24 cellular contexts compared by ENCODE assay signal in genomic region chr17:77973953-77974352, GRCh38. TPM values are rescaled to one million over a fixed set of nuclear protein-coding genes. Genes with fewer than 3 reads are reported as not detected.
DNase-seq lines count a peak whose midpoint lies in the region; ATAC-seq, FAIRE-seq and TF ChIP-seq lines count a peak whose summit lies in the region.
"Had no signal": no experiment of that assay in that cellular context is flagged by ENCODE, and none has a peak within 500 bp of the region (broad histone marks: within the 10 kb centered on the region; RNA-seq: fewer than 3 reads in every experiment).

No MANE protein-coding gene starts in this region.

- H3K9ac ChIP-seq in HepG2 (ENCODE audit: insufficient read depth, low read depth, low read length) = no peak overlapping the region
- H3K9ac ChIP-seq: BLaER1, GM23248 had no signal

- FAIRE-seq in HepG2 (lab: Jason Lieb, UNC) = no peak
- FAIRE-seq: D721Med, GM12878, GM19239, H54 had no signal

- no peak overlapping the region for H3K4me2 ChIP-seq in HepG2 (ENCODE audit: low read depth, low read length)
- H3K4me2 ChIP-seq: BLaER1 had no signal

- POLR2A ChIA-PET in HepG2 (lab: Yijun Ruan, JAX) = interaction anchor here (1.6 kb wide), 1 partner anchor 16 kb away, joined by 7 read pairs; the partner anchor contains the start of gene TNRC6C
- POLR2A ChIA-PET in CD4-positive, alpha-beta T cell (lab: Charles Lee) = interaction anchor here (1.1 to 5.6 kb wide), 2 partner anchors 14 to 16 kb away, joined by 5 to 41 read pairs; partner anchors contain the start of gene TNRC6C
- POLR2A ChIA-PET in WTC11 (lab: Charles Lee) = interaction anchor here (0.9 kb wide), 1 partner anchor 16 kb away, joined by 3 read pairs; no protein-coding TSS in a partner anchor
- POLR2A ChIA-PET in naive thymus-derived CD4-positive, alpha-beta T cell (lab: Charles Lee) = interaction anchor here (7.7 kb wide), 1 partner anchor 16 kb away, joined by 55 read pairs; the partner anchor contains the start of gene TNRC6C
- POLR2A ChIA-PET in activated CD8-positive, alpha-beta T cell treated with anti-CD3 and anti-CD28 coated beads for 36 hours (lab: Charles Lee) = no interaction called here

- H3K27ac ChIP-seq in HepG2 (ENCODE audit: extremely low read length, insufficient read depth, low read length) = no peak overlapping the region
- no peak overlapping the region for H3K27ac ChIP-seq in right lobe of liver
- no peak overlapping the region for H3K27ac ChIP-seq in CD4-positive, alpha-beta T cell (ENCODE audit: low read depth, low read length)
- H3K27ac ChIP-seq in naive thymus-derived CD4-positive, alpha-beta T cell (ENCODE audit: low read depth, low read length) = no peak overlapping the region
- H3K27ac ChIP-seq: BLaER1, C4-2B, GM23248 had no signal

- no peak for TF ChIP-seq EP300 in HepG2 (IDR thresholded peaks at IDR 0.05; ENCODE audit: low read depth in 2 of 2, low read length in 2 of 2)
- no peak for TF ChIP-seq EP300 in HepG2 (CRISPR knock-in tag; IDR thresholded peaks at IDR 0.05; ENCODE audit: borderline replicate concordance)

- H3K27me3 ChIP-seq in HepG2 (ENCODE audit: control insufficient read depth in 1 of 2, insufficient read depth in 2 of 2, low read length in 2 of 2) (no peaks in the 10 kb centered on the region), right lobe of liver (no peaks in the 10 kb centered on the region)
- no peaks in the 10 kb centered on the region for H3K27me3 ChIP-seq in CD4-positive, alpha-beta T cell (ENCODE audit: control insufficient read depth, insufficient read depth, low read length)
- no peaks in the 10 kb centered on the region for H3K27me3 ChIP-seq in naive thymus-derived CD4-positive, alpha-beta T cell (ENCODE audit: control insufficient read depth in 2 of 2, insufficient read depth in 2 of 2, low read length in 2 of 2)
- H3K27me3 ChIP-seq: BLaER1 had no signal

- in situ Hi-C loops in HepG2 (cut with HindIII; ENCODE audit: extremely low pct_ligation_motif_present, low pct_unique_long_range_greater_than_20kb) = no loop called here

- H3K4me1 ChIP-seq in HepG2 (ENCODE audit: insufficient read depth, low read length) = no peaks in the 10 kb centered on the region
- H3K4me1 ChIP-seq in right lobe of liver = no peaks in the 10 kb centered on the region
- peaks cover 15 to 22% of the 10 kb centered on the region in 2 donors for H3K4me1 ChIP-seq in naive thymus-derived CD4-positive, alpha-beta T cell (ENCODE audit: control insufficient read depth in 2 of 2, insufficient read depth in 2 of 2, low read length in 2 of 2)
- H3K4me1 ChIP-seq: BLaER1 had no signal

- no peak overlapping the region for H2AFZ ChIP-seq in HepG2 (ENCODE audit: low read length)
- H2AFZ ChIP-seq: GM23248 had no signal

- no peaks in the 10 kb centered on the region for H3K9me3 Mint-ChIP-seq in CD4-positive, alpha-beta T cell
- no peaks in the 10 kb centered on the region for H3K9me3 Mint-ChIP-seq in WTC11
- H3K9me3 Mint-ChIP-seq in naive thymus-derived CD4-positive, alpha-beta T cell = no peaks in the 10 kb centered on the region
- no peaks in the 10 kb centered on the region for H3K9me3 Mint-ChIP-seq in activated CD8-positive, alpha-beta T cell treated with anti-CD3 and anti-CD28 coated beads for 36 hours
- H3K9me3 Mint-ChIP-seq: CD8-positive, alpha-beta memory T cell; HFFc6 had no signal

- no peak for TF ChIP-seq RAD21 in HepG2 (CRISPR knock-in tag; IDR thresholded peaks at IDR 0.05)

- peak overlapping the region; percentile 28 for H3K27ac Mint-ChIP-seq in CD4-positive, alpha-beta T cell
- H3K27ac Mint-ChIP-seq in WTC11 = peak overlapping the region; percentile 50
- peak overlapping the region in 3 of 9 donors; percentile 18 to 82 (median 53) for H3K27ac Mint-ChIP-seq in naive thymus-derived CD4-positive, alpha-beta T cell
- no peak overlapping the region for H3K27ac Mint-ChIP-seq in activated CD8-positive, alpha-beta T cell treated with anti-CD3 and anti-CD28 coated beads for 36 hours
- H3K27ac Mint-ChIP-seq: B cell, HFFc6 had no signal

- no peak for TF ChIP-seq POLR2A in HepG2 (IDR thresholded peaks at IDR 0.05; ENCODE audit: insufficient read depth in 1 of 2, low read depth in 2 of 2, low read length in 2 of 2)
- no peak for TF ChIP-seq POLR2A in right lobe of liver (IDR thresholded peaks at IDR 0.05)

- H3K36me3 ChIP-seq in HepG2 (replicated peaks in 1 of 2; ENCODE audit: control insufficient read depth in 1 of 2, insufficient read depth in 2 of 2, low read length in 2 of 2) (no peaks in the 10 kb centered on the region), right lobe of liver (no peaks in the 10 kb centered on the region)
- H3K36me3 ChIP-seq in naive thymus-derived CD4-positive, alpha-beta T cell (ENCODE audit: control insufficient read depth in 2 of 3, insufficient read depth in 3 of 3, low read length in 3 of 3) = no peaks in the 10 kb centered on the region
- H3K36me3 ChIP-seq: BLaER1, HAP-1 had no signal

- H3K36me3 Mint-ChIP-seq in CD4-positive, alpha-beta T cell (ENCODE audit: low read depth) = peaks cover 20% of the 10 kb centered on the region
- no peaks in the 10 kb centered on the region for H3K36me3 Mint-ChIP-seq in WTC11
- peaks cover 0 to 26% (median 7%) of the 10 kb centered on the region in 5 donors for H3K36me3 Mint-ChIP-seq in naive thymus-derived CD4-positive, alpha-beta T cell
- H3K36me3 Mint-ChIP-seq in activated CD8-positive, alpha-beta T cell treated with anti-CD3 and anti-CD28 coated beads for 36 hours (ENCODE audit: low read depth) = peaks cover 3% of the 10 kb centered on the region

- H3K9me3 ChIP-seq in HepG2 (ENCODE audit: low read length) = no peaks in the 10 kb centered on the region
- H3K9me3 ChIP-seq in right lobe of liver = no peaks in the 10 kb centered on the region
- no peaks in the 10 kb centered on the region for H3K9me3 ChIP-seq in CD4-positive, alpha-beta T cell (ENCODE audit: control insufficient read depth, low read length)
- H3K9me3 ChIP-seq in naive thymus-derived CD4-positive, alpha-beta T cell (ENCODE audit: control insufficient read depth in 2 of 3, low read length in 3 of 3) = no peaks in the 10 kb centered on the region
- H3K9me3 ChIP-seq: BLaER1, HAP-1 had no signal

- intact Hi-C loops in HepG2 (cut with micrococcal nuclease; ENCODE audit: unreplicated experiment) (no loop called here), right lobe of liver (cut with DNase I) (no loop called here)
- intact Hi-C loops in CD4-positive, alpha-beta T cell (cut with DNase I, micrococcal nuclease) = no loop called here
- intact Hi-C loops in naive thymus-derived CD4-positive, alpha-beta T cell (cut with micrococcal nuclease) = no loop called here
- intact Hi-C loops in activated CD8-positive, alpha-beta T cell treated with anti-CD3 and anti-CD28 coated beads for 36 hours (cut with micrococcal nuclease) = no loop called here

- TF ChIP-seq CTCF in HepG2 (CRISPR knock-in tag; IDR thresholded peaks at IDR 0.05) = no peak
- TF ChIP-seq CTCF in right lobe of liver (IDR thresholded peaks at IDR 0.05) = no peak
- no peak for TF ChIP-seq CTCF in CD4-positive, alpha-beta T cell (IDR thresholded peaks at IDR 0.05)
- TF ChIP-seq CTCF in WTC11 (IDR thresholded peaks at IDR 0.05) = no peak
- no peak for TF ChIP-seq CTCF in activated CD8-positive, alpha-beta T cell treated with anti-CD3 and anti-CD28 coated beads for 36 hours (IDR thresholded peaks at IDR 0.05)

- WGBS in HepG2 (ENCODE audit: low lambda C conversion rate) = 96% methylated on average over 2 of the region's 2 CpGs
- WGBS in right lobe of liver (ENCODE audit: insufficient coverage, low coverage, low lambda C conversion rate, missing lambda C conversion rate) = 96% methylated on average over 2 of the region's 2 CpGs

- no peaks in the 10 kb centered on the region for H3K27me3 Mint-ChIP-seq in CD4-positive, alpha-beta T cell
- no peaks in the 10 kb centered on the region for H3K27me3 Mint-ChIP-seq in WTC11 (ENCODE audit: low read depth)
- no peaks in the 10 kb centered on the region for H3K27me3 Mint-ChIP-seq in naive thymus-derived CD4-positive, alpha-beta T cell
- no peaks in the 10 kb centered on the region for H3K27me3 Mint-ChIP-seq in activated CD8-positive, alpha-beta T cell treated with anti-CD3 and anti-CD28 coated beads for 36 hours
- H3K27me3 Mint-ChIP-seq: B cell; CD4-positive, CD25-positive, alpha-beta regulatory T cell; CD8-positive, alpha-beta memory T cell had no signal

- H3K4me1 Mint-ChIP-seq in CD4-positive, alpha-beta T cell (ENCODE audit: low read depth) = peaks cover 89% of the 10 kb centered on the region
- H3K4me1 Mint-ChIP-seq in WTC11 = peaks cover 50% of the 10 kb centered on the region
- H3K4me1 Mint-ChIP-seq in naive thymus-derived CD4-positive, alpha-beta T cell = peaks cover 11 to 94% (median 89%) of the 10 kb centered on the region in 7 donors
- H3K4me1 Mint-ChIP-seq in activated CD8-positive, alpha-beta T cell treated with anti-CD3 and anti-CD28 coated beads for 36 hours (ENCODE audit: low read depth) = peaks cover 60% of the 10 kb centered on the region

- peaks cover 16% of the 10 kb centered on the region for H3K79me2 ChIP-seq in HepG2 (ENCODE audit: insufficient read depth, low read length)

- DNase-seq in HepG2 (ENCODE audit: low spot score) (no peak), right lobe of liver (no peak), WTC11 (ENCODE audit: low spot score) (no peak), NCI-H446 treated with DMSO at 0.1 percent for 48 hours (lab: John Stamatoyannopoulos, UW) (no peak), T-helper 1 cell (no peak)
- DNase-seq in CD4-positive, alpha-beta T cell = no peak
- no peak for DNase-seq in naive thymus-derived CD4-positive, alpha-beta T cell
- no peak for DNase-seq in activated CD8-positive, alpha-beta T cell treated with anti-CD3 and anti-CD28 coated beads for 36 hours
- DNase-seq: CD4-positive, CD25-positive, alpha-beta regulatory T cell; CD8-positive, alpha-beta memory T cell; DMS 273 treated with DMSO at 0.1 percent for 48 hours; DMS79; EL; GDM1; GM23248; HFFc6 had no signal

- H3K4me3 Mint-ChIP-seq in CD4-positive, alpha-beta T cell = peak overlapping the region; percentile 6
- no peak overlapping the region for H3K4me3 Mint-ChIP-seq in WTC11
- peak overlapping the region in 6 of 10 donors; percentile 7 to 60 (median 48) for H3K4me3 Mint-ChIP-seq in naive thymus-derived CD4-positive, alpha-beta T cell
- H3K4me3 Mint-ChIP-seq in activated CD8-positive, alpha-beta T cell treated with anti-CD3 and anti-CD28 coated beads for 36 hours = no peak overlapping the region
- H3K4me3 Mint-ChIP-seq: B cell, HFFc6 had no signal

- BruUV-seq in HepG2 (replicated peaks; lab: Mats Ljungman, UMichigan) = no TSS peak

- no peaks in the 10 kb centered on the region; the same call in 1 of the 2 replicates for H4K20me1 ChIP-seq in HepG2 (ENCODE audit: insufficient read depth, low read length)

- CTCF ChIA-PET in HepG2 (lab: Yijun Ruan, JAX; ENCODE audit: low intra/inter-chr PET ratio, low total read pairs) = no interaction called here
- CTCF ChIA-PET in CD4-positive, alpha-beta T cell (lab: Charles Lee) = no interaction called here
- CTCF ChIA-PET in WTC11 (lab: Charles Lee) = no interaction called here
- CTCF ChIA-PET in naive thymus-derived CD4-positive, alpha-beta T cell (lab: Charles Lee) = no interaction called here
- CTCF ChIA-PET in activated CD8-positive, alpha-beta T cell treated with anti-CD3 and anti-CD28 coated beads for 36 hours (lab: Charles Lee) = interaction anchor here (1.0 to 5.0 kb wide), 5 partner anchors 11 to 45 kb away, joined by 3 to 22 read pairs (median 4); partner anchors contain the start of gene TNRC6C

- no peak overlapping the region for H3K4me3 ChIP-seq in HepG2 (replicated peaks in 1 of 3; ENCODE audit: insufficient read depth in 1 of 3, low read depth in 2 of 3, low read length in 3 of 3)
- H3K4me3 ChIP-seq in right lobe of liver = no peak overlapping the region
- no peak overlapping the region for H3K4me3 ChIP-seq in naive thymus-derived CD4-positive, alpha-beta T cell (ENCODE audit: low read length)
- H3K4me3 ChIP-seq: BLaER1, GM12878, GM23248, HAP-1 had no signal

- no peak for ATAC-seq in HepG2
- ATAC-seq in right lobe of liver = no peak
- ATAC-seq in CD4-positive, alpha-beta T cell (ENCODE audit: poor library complexity) = no peak
- no peak for ATAC-seq in WTC11
- ATAC-seq in naive thymus-derived CD4-positive, alpha-beta T cell = no peak
- no peak for ATAC-seq in activated CD8-positive, alpha-beta T cell treated with anti-CD3 and anti-CD28 coated beads for 36 hours
- ATAC-seq: GM12878 had no signal

RNA-seq across cellular contexts. Expression of gene TNRC6C, which starts 15.4 kb away (rescaled TPM):
- 4.7 and 4.9 TPM in 2 replicates for total RNA-seq in HepG2 (2016; rRNA removed; fragmentation: Illumina TruSeq; extraction: Trizol)
- total RNA-seq in HepG2 (2016; cell fraction: cytosol; rRNA removed; fragmentation: Illumina TruSeq; extraction: Trizol; ENCODE audit: low read depth) = 11.1 and 13.2 TPM in 2 replicates
- total RNA-seq in HepG2 (2016; cell fraction: insoluble cytoplasmic fraction; rRNA removed; fragmentation: Illumina TruSeq; extraction: Trizol) = 3.2 TPM in 2 replicates
- 2.2 and 2.9 TPM in 2 replicates for total RNA-seq in HepG2 (2016; cell fraction: membrane; rRNA removed; fragmentation: Illumina TruSeq; extraction: Trizol)
- total RNA-seq in HepG2 (2016; cell fraction: nucleus; rRNA removed; fragmentation: Illumina TruSeq; extraction: Trizol) = 7.0 and 9.7 TPM in 2 replicates
- polyA plus RNA-seq in HepG2 (2011; rRNA removed) = 0.61 and 0.66 TPM in 2 replicates
- polyA plus RNA-seq in HepG2 (2011; cell fraction: cytosol; rRNA removed) = 0.35 and 0.46 TPM in 2 replicates
- polyA plus RNA-seq in HepG2 (2011; cell fraction: nucleus; rRNA removed) = 3.4 and 4.2 TPM in 2 replicates
- 3.6 and 4.0 TPM in 2 replicates for polyA plus RNA-seq in HepG2 (2012)
- polyA plus RNA-seq in HepG2 (2016; cell fraction: cytosol; fragmentation: Illumina TruSeq; extraction: Trizol; ENCODE audit: low read depth) = 0.14 and 0.17 TPM in 2 replicates
- polyA plus RNA-seq in HepG2 (2016; cell fraction: insoluble cytoplasmic fraction; fragmentation: Illumina TruSeq; extraction: Trizol; ENCODE audit: low read depth) = 2.5 and 3.2 TPM in 2 replicates
- polyA plus RNA-seq in HepG2 (2016; cell fraction: membrane; fragmentation: Illumina TruSeq; extraction: Trizol; ENCODE audit: low read depth) = 0.18 and 0.30 TPM in 2 replicates
- polyA plus RNA-seq in HepG2 (2016; cell fraction: nucleus; fragmentation: Illumina TruSeq; extraction: Trizol; ENCODE audit: insufficient read depth, low read depth) = 10.3 and 10.4 TPM in 2 replicates
- polyA minus RNA-seq in HepG2 (2011; rRNA and poly(A)+ RNA removed; ENCODE audit: low replicate concordance) = 4.5 and 10.3 TPM in 2 replicates
- polyA minus RNA-seq in HepG2 (2011; cell fraction: cytosol; rRNA and poly(A)+ RNA removed) = 2.3 and 2.8 TPM in 2 replicates
- polyA minus RNA-seq in HepG2 (2011; cell fraction: nucleus; rRNA and poly(A)+ RNA removed) = 6.7 and 7.3 TPM in 2 replicates
- 10 to 100 TPM in 1 of 6 experiments, 1 to 10 TPM in 5; 1.9 to 10.6 (median 7.7) TPM for total RNA-seq in right lobe of liver
- 10 to 100 TPM; 50.7 to 57.3 TPM for total RNA-seq in CD4-positive, alpha-beta T cell
- total RNA-seq in WTC11 (2021) = 39.9 to 52.3 TPM (median 41.8 TPM) in 3 replicates
- total RNA-seq in naive thymus-derived CD4-positive, alpha-beta T cell = 100 to 1,000 TPM in 3 of 5 experiments, 10 to 100 TPM in 2; 28.6 to 133 (median 104) TPM
- 1 to 10 TPM; 7.4 to 8.2 TPM for polyA plus RNA-seq in naive thymus-derived CD4-positive, alpha-beta T cell
- 10 to 100 TPM; 26.4 to 26.6 TPM for total RNA-seq in activated CD8-positive, alpha-beta T cell treated with anti-CD3 and anti-CD28 coated beads for 36 hours

Comparison
In these comparisons a context has a peak if more than half of its experiments do, and no peak if none do; other contexts are left out.
1. H3K4me3 Mint-ChIP-seq: peak in CD4-positive, alpha-beta T cell (single experiment) and naive thymus-derived CD4-positive, alpha-beta T cell (6 of 10); none in WTC11 (single experiment) and activated CD8-positive, alpha-beta T cell treated with anti-CD3 and anti-CD28 coated beads for 36 hours (single experiment).